In genomic region chr1:155324717-155325595, GRCh38 we compare ENCODE assay signal across 9 cellular contexts. TPM values are rescaled to one million over a fixed set of nuclear protein-coding genes. Genes with fewer than 3 reads are reported as not detected.
DNase-seq lines count a peak whose midpoint lies in the region; ATAC-seq, FAIRE-seq and TF ChIP-seq lines count a peak whose summit lies in the region.
"Had no signal": no experiment of that assay in that cellular context is flagged by ENCODE, and none has a peak within 500 bp of the region (broad histone marks: within the 10 kb centered on the region; RNA-seq: fewer than 3 reads in every experiment).

No MANE protein-coding gene starts in this region.

- 13% methylated on average over 49 of the region's 59 CpGs for WGBS in GM12878 (ENCODE audit: insufficient coverage, insufficient replicate concordance, low lambda C conversion rate, missing lambda C conversion rate)
- 4 to 17% methylated on average over 59 of the region's 59 CpGs for WGBS in sigmoid colon, 2 donors

- TF ChIP-seq RAD21 in GM12878 (IDR thresholded peaks at IDR 0.05; ENCODE audit: insufficient read depth, low read depth, low read length): no peak

- peak overlapping the region; percentile 70 for H2AFZ ChIP-seq in GM12878 (ENCODE audit: control insufficient read depth, low read depth, low read length)

- H4K20me1 ChIP-seq in GM12878 (ENCODE audit: control insufficient read depth, insufficient read depth): no peaks in the 10 kb centered on the region

- DNase-seq in Caki2 (ENCODE audit: low read depth): peak; percentile 64
- DNase-seq in HEK293T (ENCODE audit: extremely low spot score): peak; percentile 77
- DNase-seq in NCI-H82 treated with DMSO at 0.1 percent for 48 hours (lab: John Stamatoyannopoulos, UW; ENCODE audit: unreplicated experiment): peak; percentile 32
- no peak for DNase-seq in GM12878 (ENCODE audit: low read depth, low spot score)
- peak; percentile 86 for DNase-seq in sigmoid colon

- no peaks in the 10 kb centered on the region; the same call in 1 of the 2 replicates for H3K79me2 ChIP-seq in GM12878 (ENCODE audit: control insufficient read depth, insufficient read depth, low read length)

- peak; percentile 10 for ATAC-seq in GM12878
- ATAC-seq in GM18909 (IDR thresholded peaks at IDR 0.05; ENCODE audit: poor library complexity, unreplicated experiment): no peak
- no peak for ATAC-seq in GM21576 (IDR thresholded peaks at IDR 0.05; ENCODE audit: unreplicated experiment)

- CTCF ChIA-PET in HEK293T (lab: Yijun Ruan, JAX): interaction anchor here (0.6 to 7.5 kb wide), 6 partner anchors 17 to 570 kb away, joined by 3 to 62 read pairs (median 3); partner anchors contain the start of gene FDPS
- CTCF ChIA-PET in GM12878 (lab: Yijun Ruan, JAX): interaction anchor here (0.6 to 9.6 kb wide), 12 partner anchors 12 to 267 kb away, joined by 3 to 225 read pairs (median 9); partner anchors contain the start of genes ENTREP3, FDPS and SCAMP3

- peak overlapping the region; percentile 88 for H3K4me3 ChIP-seq in GM12878
- H3K4me3 ChIP-seq in iPS-15b (ENCODE audit: low read depth, low read length): peak overlapping the region; percentile 97
- peak overlapping the region; percentile 66 to 91 (median 86) for H3K4me3 ChIP-seq in sigmoid colon

- POLR2A ChIA-PET in HEK293T (lab: Yijun Ruan, JAX) (interaction anchor here (0.7 to 6.0 kb wide), 11 partner anchors 9 to 152 kb away, joined by 3 to 43 read pairs (median 9); partner anchors contain the start of genes CLK2, ENTREP3, HCN3 and KRTCAP2), GM12878 (lab: Charles Lee) (interaction anchor here (1.3 to 4.3 kb wide), 6 partner anchors 21 to 130 kb away, joined by 3 to 28 read pairs (median 8); partner anchors contain the start of genes CLK2, MTX1 and THBS3)

- TF ChIP-seq CTCF in GM12878 (IDR thresholded peaks at IDR 0.05 in 2 of 3, conservative IDR thresholded peaks at IDR 0.05 in 1 of 3; ENCODE audit: control insufficient read depth in 2 of 3, extremely low read depth in 1 of 3, insufficient read depth in 1 of 3, low read depth in 3 of 3, low read length in 3 of 3) (peak; percentile 19 to 46 (median 45); a peak in 5 of 6 replicates), sigmoid colon (IDR thresholded peaks at IDR 0.05) (peak; percentile 20 to 42 (median 38))

- H3K27me3 ChIP-seq in GM12878 (replicated peaks in 1 of 2; ENCODE audit: control insufficient read depth in 2 of 2, insufficient read depth in 2 of 2, low read length in 1 of 2) (no peaks in the 10 kb centered on the region), iPS-15b (ENCODE audit: control insufficient read depth, insufficient read depth, low read length) (peaks cover 12% of the 10 kb centered on the region), sigmoid colon (no peaks in the 10 kb centered on the region)

- intact Hi-C loops in GM12878 (cut with micrococcal nuclease; ENCODE audit: unreplicated experiment) (loop anchor here (5.0 kb wide), 1 partner anchor 267 kb away; no protein-coding TSS in a partner anchor), sigmoid colon (cut with DNase I) (loop anchor here (1.0 to 2.0 kb wide), 2 partner anchors 70 to 117 kb away; partner anchors contain the start of genes ENTREP3 and MTX1)

- H3K36me3 ChIP-seq in GM12878 (ENCODE audit: control insufficient read depth in 2 of 2, insufficient read depth in 2 of 2, low read length in 1 of 2) (peaks cover 2 to 4% of the 10 kb centered on the region in 2 experiments; a peak in 3 of 4 replicates), iPS-15b (ENCODE audit: control insufficient read depth, insufficient read depth, low read length) (peaks cover 16% of the 10 kb centered on the region), sigmoid colon (peaks cover 3 to 33% (median 8%) of the 10 kb centered on the region in 4 donors)

- FAIRE-seq in GM12878 (lab: Jason Lieb, UNC): no peak

- in situ Hi-C loops in Caki2 (cut with HindIII; ENCODE audit: low pct_unique_long_range_greater_than_20kb, low sequenced_read_pairs) (no loop called here), GM12878 (cut with MboI) (no loop called here)

- SMC1A ChIA-PET in GM12878 (lab: Charles Lee; ENCODE audit: uncharacterized antibody, unreplicated experiment): interaction anchor here (1.0 to 6.8 kb wide), 5 partner anchors 17 to 179 kb away, joined by 3 to 57 read pairs (median 12); partner anchors contain the start of genes CLK2, FDPS and HCN3

- TF ChIP-seq EP300 in GM12878 (IDR thresholded peaks at IDR 0.05; ENCODE audit: borderline replicate concordance in 1 of 2, control insufficient read depth in 1 of 2, low read depth in 2 of 2, low read length in 2 of 2) (no peak), sigmoid colon (IDR thresholded peaks at IDR 0.05) (no peak)

- H3K4me2 ChIP-seq in GM12878 (ENCODE audit: control insufficient read depth, insufficient read depth): peak overlapping the region; percentile 88

- H3K9me3 ChIP-seq in GM12878 (replicated peaks; ENCODE audit: control insufficient read depth, insufficient read depth, low read length) (no peaks in the 10 kb centered on the region), iPS-15b (ENCODE audit: control insufficient read depth, insufficient read depth, low read length) (no peaks in the 10 kb centered on the region), sigmoid colon (no peaks in the 10 kb centered on the region)

- TSS peak; percentile 56 for BruUV-seq in GM12878 (replicated peaks; lab: Mats Ljungman, UMichigan)

- no peak for TF ChIP-seq POLR2A in GM12878 (IDR thresholded peaks at IDR 0.05; ENCODE audit: low read depth, low read length)
- no peak for TF ChIP-seq POLR2A in sigmoid colon (IDR thresholded peaks at IDR 0.05)

- H3K4me1 ChIP-seq in GM12878 (ENCODE audit: control insufficient read depth, insufficient read depth, low read length) (peaks cover 7% of the 10 kb centered on the region), iPS-15b (ENCODE audit: control insufficient read depth, insufficient read depth, low read length) (peaks cover 15% of the 10 kb centered on the region), sigmoid colon (peaks cover 0 to 51% (median 37%) of the 10 kb centered on the region in 4 donors)

- H3K27ac ChIP-seq in GM12878 (ENCODE audit: control insufficient read depth, insufficient read depth): peak overlapping the region; percentile 3; the same call in 1 of the 2 replicates
- peak overlapping the region; percentile 95 to 100 (median 98) for H3K27ac ChIP-seq in sigmoid colon

- H3K9ac ChIP-seq in GM12878 (ENCODE audit: control insufficient read depth, insufficient read depth, low read length): peak overlapping the region; percentile 81
- H3K9ac ChIP-seq in iPS-15b (ENCODE audit: low read depth, low read length): peak overlapping the region; percentile 74

- RAD21 ChIA-PET in GM12878 (lab: Charles Lee; ENCODE audit: unreplicated experiment): interaction anchor here (1.0 to 5.4 kb wide), 5 partner anchors 14 to 74 kb away, joined by 3 to 81 read pairs (median 13); partner anchors contain the start of genes CLK2 and FDPS

RNA-seq across cellular contexts. Expression of gene RUSC1, which starts 4.3 kb away (rescaled TPM):
- total RNA-seq in Caki2 (2014; rRNA removed; shearing (Covaris generic); ENCODE audit: low replicate concordance): 22.6 and 24.3 TPM in 2 replicates
- 7.6 and 10.6 TPM in 2 replicates for total RNA-seq in GM12878 (2013; cell fraction: nucleolus; rRNA removed)
- 10.6 and 11.1 TPM in 2 replicates for total RNA-seq in GM12878 (2014; rRNA removed)
- 4.7 and 5.1 TPM in 2 replicates for total RNA-seq in GM12878 (2014; rRNA removed; fragmentation: Illumina TruSeq; extraction: Trizol)
- total RNA-seq in GM12878 (2021): 17.7 and 19.9 TPM in 2 replicates
- polyA plus RNA-seq in GM12878 (2011; ENCODE audit: low read depth): 7.7 TPM
- 9.2 and 13.9 TPM in 2 replicates for polyA plus RNA-seq in GM12878 (2011; rRNA removed)
- 16.9 and 27.2 TPM in 2 replicates for polyA plus RNA-seq in GM12878 (2011; cell fraction: cytosol; rRNA removed)
- polyA plus RNA-seq in GM12878 (2011; cell fraction: nucleus; rRNA removed): 52.8 and 62.4 TPM in 2 replicates
- 9.1 and 11.1 TPM in 2 replicates for polyA plus RNA-seq in GM12878 (2012)
- 7.6 and 10.0 TPM in 2 replicates for polyA plus RNA-seq in GM12878 (2014; fragmentation: Illumina TruSeq; extraction: Trizol)
- polyA plus RNA-seq in GM12878 (2014; fragmentation: Nextera tagmentation; extraction: Ambion mirVana): 1 to 10 TPM; 1.1 to 5.4 TPM
- 23.0 and 23.7 TPM in 2 replicates for polyA plus RNA-seq in GM12878 (2014; rRNA removed)
- polyA plus RNA-seq in GM12878 (2016; fragmentation: Nextera tagmentation; extraction: Ambion mirVana): 10 to 100 TPM; 13.6 to 18.5 TPM
- 6.7 and 11.6 TPM in 2 replicates for polyA minus RNA-seq in GM12878 (2011; rRNA and poly(A)+ RNA removed)
- 5.8 and 6.3 TPM in 2 replicates for polyA minus RNA-seq in GM12878 (2011; cell fraction: cytosol; rRNA and poly(A)+ RNA removed)
- 10.4 and 19.3 TPM in 2 replicates for polyA minus RNA-seq in GM12878 (2011; cell fraction: nucleus; rRNA and poly(A)+ RNA removed)
- 10 to 100 TPM; 12.5 to 27.4 (median 16.0) TPM for total RNA-seq in sigmoid colon
- polyA plus RNA-seq in sigmoid colon: 10 to 100 TPM; 48.3 to 76.3 (median 67.7) TPM

RNA-seq across cellular contexts. Expression of gene FDPS, which starts 16.3 kb away (rescaled TPM):
- 239 and 330 TPM in 2 replicates for total RNA-seq in Caki2 (2014; rRNA removed; shearing (Covaris generic); ENCODE audit: low replicate concordance)
- total RNA-seq in GM12878 (2013; cell fraction: nucleolus; rRNA removed): 189 TPM in 2 replicates
- 432 and 495 TPM in 2 replicates for total RNA-seq in GM12878 (2014; rRNA removed)
- 446 and 482 TPM in 2 replicates for total RNA-seq in GM12878 (2014; rRNA removed; fragmentation: Illumina TruSeq; extraction: Trizol)
- total RNA-seq in GM12878 (2021): 507 and 547 TPM in 2 replicates
- polyA plus RNA-seq in GM12878 (2011; ENCODE audit: low read depth): 263 TPM
- polyA plus RNA-seq in GM12878 (2011; rRNA removed): 608 and 753 TPM in 2 replicates
- polyA plus RNA-seq in GM12878 (2011; cell fraction: cytosol; rRNA removed): 639 and 664 TPM in 2 replicates
- 648 and 692 TPM in 2 replicates for polyA plus RNA-seq in GM12878 (2011; cell fraction: nucleus; rRNA removed)
- 409 and 448 TPM in 2 replicates for polyA plus RNA-seq in GM12878 (2012)
- polyA plus RNA-seq in GM12878 (2014; fragmentation: Illumina TruSeq; extraction: Trizol): 467 and 549 TPM in 2 replicates
- 1,000 to 10,000 TPM; 1,058 to 1,156 TPM for polyA plus RNA-seq in GM12878 (2014; fragmentation: Nextera tagmentation; extraction: Ambion mirVana)
- polyA plus RNA-seq in GM12878 (2014; rRNA removed): 532 and 553 TPM in 2 replicates
- polyA plus RNA-seq in GM12878 (2016; fragmentation: Nextera tagmentation; extraction: Ambion mirVana): 100 to 1,000 TPM; 405 to 437 TPM
- 290 and 378 TPM in 2 replicates for polyA minus RNA-seq in GM12878 (2011; rRNA and poly(A)+ RNA removed)
- polyA minus RNA-seq in GM12878 (2011; cell fraction: cytosol; rRNA and poly(A)+ RNA removed): 141 and 143 TPM in 2 replicates
- 112 and 142 TPM in 2 replicates for polyA minus RNA-seq in GM12878 (2011; cell fraction: nucleus; rRNA and poly(A)+ RNA removed)
- 10 to 100 TPM; 73.7 to 96.8 (median 81.3) TPM for total RNA-seq in sigmoid colon
- 100 to 1,000 TPM; 144 to 570 (median 299) TPM for polyA plus RNA-seq in sigmoid colon

RNA-seq across cellular contexts. Expression of gene PKLR, which starts 23.7 kb away (rescaled TPM):
- total RNA-seq in Caki2 (2014; rRNA removed; shearing (Covaris generic); ENCODE audit: low replicate concordance): not detected in 2 replicates
- not detected in 2 replicates for total RNA-seq in GM12878 (2013; cell fraction: nucleolus; rRNA removed)
- total RNA-seq in GM12878 (2014; rRNA removed) (not detected in 2 replicates), GM12878 (2014; rRNA removed; fragmentation: Illumina TruSeq; extraction: Trizol) (not detected in 2 replicates), GM12878 (2021) (0.08 and 0.13 TPM in 2 replicates), sigmoid colon (not detected)
- polyA plus RNA-seq in GM12878 (2011; ENCODE audit: low read depth): not detected
- polyA plus RNA-seq in GM12878 (2011; rRNA removed) (not detected in 2 replicates), GM12878 (2014; fragmentation: Illumina TruSeq; extraction: Trizol) (0.04 and 0.08 TPM in 2 replicates), GM12878 (2014; fragmentation: Nextera tagmentation; extraction: Ambion mirVana) (under 1 TPM in 1 of 2 experiments, not detected in 1; 0.15 TPM), GM12878 (2014; rRNA removed) (not detected in 2 replicates), GM12878 (2016; fragmentation: Nextera tagmentation; extraction: Ambion mirVana) (not detected), sigmoid colon (under 1 TPM; under 0.01 to 0.69 (median 0.38) TPM)
- 0.02 TPM in 1 of 2 replicates, not detected in the other for polyA plus RNA-seq in GM12878 (2011; cell fraction: cytosol; rRNA removed)
- 0.04 and 0.13 TPM in 2 replicates for polyA plus RNA-seq in GM12878 (2011; cell fraction: nucleus; rRNA removed)
- 0.03 TPM in 1 of 2 replicates, not detected in the other for polyA plus RNA-seq in GM12878 (2012)
- polyA minus RNA-seq in GM12878 (2011; rRNA and poly(A)+ RNA removed): not detected in 2 replicates
- polyA minus RNA-seq in GM12878 (2011; cell fraction: cytosol; rRNA and poly(A)+ RNA removed): not detected in 2 replicates
- polyA minus RNA-seq in GM12878 (2011; cell fraction: nucleus; rRNA and poly(A)+ RNA removed): not detected in 2 replicates
- total RNA-seq: activated CD8-positive, alpha-beta memory T cell treated with anti-CD3 and anti-CD28 coated beads for 36 hours had no signal

RNA-seq across cellular contexts. Expression of gene HCN3, which starts 47.7 kb away (rescaled TPM):
- 0.06 and 0.84 TPM in 2 replicates for total RNA-seq in Caki2 (2014; rRNA removed; shearing (Covaris generic); ENCODE audit: low replicate concordance)
- total RNA-seq in GM12878 (2013; cell fraction: nucleolus; rRNA removed): 2.0 and 3.4 TPM in 2 replicates
- total RNA-seq in GM12878 (2014; rRNA removed): 1.6 and 2.5 TPM in 2 replicates
- 1.2 and 1.7 TPM in 2 replicates for total RNA-seq in GM12878 (2014; rRNA removed; fragmentation: Illumina TruSeq; extraction: Trizol)
- 2.5 and 2.8 TPM in 2 replicates for total RNA-seq in GM12878 (2021)
- polyA plus RNA-seq in GM12878 (2011; ENCODE audit: low read depth): 1.1 TPM
- polyA plus RNA-seq in GM12878 (2011; rRNA removed): 1.6 and 2.5 TPM in 2 replicates
- polyA plus RNA-seq in GM12878 (2011; cell fraction: cytosol; rRNA removed): 2.6 and 3.6 TPM in 2 replicates
- 26.8 and 30.1 TPM in 2 replicates for polyA plus RNA-seq in GM12878 (2011; cell fraction: nucleus; rRNA removed)
- 1.8 and 1.9 TPM in 2 replicates for polyA plus RNA-seq in GM12878 (2012)
- 1.9 and 3.1 TPM in 2 replicates for polyA plus RNA-seq in GM12878 (2014; fragmentation: Illumina TruSeq; extraction: Trizol)
- polyA plus RNA-seq in GM12878 (2014; fragmentation: Nextera tagmentation; extraction: Ambion mirVana): under 1 TPM; 0.08 to 0.31 TPM
- polyA plus RNA-seq in GM12878 (2014; rRNA removed): 3.7 and 4.1 TPM in 2 replicates
- polyA plus RNA-seq in GM12878 (2016; fragmentation: Nextera tagmentation; extraction: Ambion mirVana): 1 to 10 TPM; 1.7 to 1.8 TPM
- polyA minus RNA-seq in GM12878 (2011; rRNA and poly(A)+ RNA removed): 1.4 and 1.6 TPM in 2 replicates
- 1.7 and 3.6 TPM in 2 replicates for polyA minus RNA-seq in GM12878 (2011; cell fraction: cytosol; rRNA and poly(A)+ RNA removed)
- 2.3 and 5.5 TPM in 2 replicates for polyA minus RNA-seq in GM12878 (2011; cell fraction: nucleus; rRNA and poly(A)+ RNA removed)
- 1 to 10 TPM; 1.2 to 5.5 (median 2.3) TPM for total RNA-seq in sigmoid colon
- 1 to 10 TPM in 2 of 3 donors, under 1 TPM in 1; 0.69 to 8.6 (median 1.2) TPM for polyA plus RNA-seq in sigmoid colon

RNA-seq across cellular contexts. Expression of gene CLK2, which starts 51.7 kb away (rescaled TPM):
- 30.8 and 32.8 TPM in 2 replicates for total RNA-seq in Caki2 (2014; rRNA removed; shearing (Covaris generic); ENCODE audit: low replicate concordance)
- 90.4 and 96.0 TPM in 2 replicates for total RNA-seq in GM12878 (2013; cell fraction: nucleolus; rRNA removed)
- total RNA-seq in GM12878 (2014; rRNA removed): 42.3 and 45.9 TPM in 2 replicates
- total RNA-seq in GM12878 (2014; rRNA removed; fragmentation: Illumina TruSeq; extraction: Trizol): 27.2 and 29.3 TPM in 2 replicates
- 62.3 and 63.1 TPM in 2 replicates for total RNA-seq in GM12878 (2021)
- 25.1 TPM for polyA plus RNA-seq in GM12878 (2011; ENCODE audit: low read depth)
- 50.2 and 76.9 TPM in 2 replicates for polyA plus RNA-seq in GM12878 (2011; rRNA removed)
- 55.4 and 60.6 TPM in 2 replicates for polyA plus RNA-seq in GM12878 (2011; cell fraction: cytosol; rRNA removed)
- polyA plus RNA-seq in GM12878 (2011; cell fraction: nucleus; rRNA removed): 687 and 698 TPM in 2 replicates
- 38.5 and 52.1 TPM in 2 replicates for polyA plus RNA-seq in GM12878 (2012)
- polyA plus RNA-seq in GM12878 (2014; fragmentation: Illumina TruSeq; extraction: Trizol): 54.9 and 55.6 TPM in 2 replicates
- 10 to 100 TPM; 11.1 to 17.8 TPM for polyA plus RNA-seq in GM12878 (2014; fragmentation: Nextera tagmentation; extraction: Ambion mirVana)
- 81.9 and 83.7 TPM in 2 replicates for polyA plus RNA-seq in GM12878 (2014; rRNA removed)
- polyA plus RNA-seq in GM12878 (2016; fragmentation: Nextera tagmentation; extraction: Ambion mirVana): 10 to 100 TPM; 23.4 to 27.5 TPM
- 64.9 and 65.5 TPM in 2 replicates for polyA minus RNA-seq in GM12878 (2011; rRNA and poly(A)+ RNA removed)
- 14.3 and 18.9 TPM in 2 replicates for polyA minus RNA-seq in GM12878 (2011; cell fraction: cytosol; rRNA and poly(A)+ RNA removed)
- polyA minus RNA-seq in GM12878 (2011; cell fraction: nucleus; rRNA and poly(A)+ RNA removed): 76.3 and 124 TPM in 2 replicates
- 10 to 100 TPM; 21.4 to 33.2 (median 25.3) TPM for total RNA-seq in sigmoid colon
- polyA plus RNA-seq in sigmoid colon: 10 to 100 TPM in 2 of 3 donors, 1 to 10 TPM in 1; 7.2 to 45.9 (median 14.4) TPM
